1 cellular context compared by ENCODE assay signal in genomic region chr11:68270334-68271022, GRCh38.
TF ChIP-seq lines count a peak whose summit lies in the region.

No MANE protein-coding gene starts in this region.

TF ChIP-seq in SK-N-SH, 30 proteins besides CTCF, POLR2A, EP300 and RAD21 (continued from another document):
- TF ChIP-seq REST (IDR thresholded peaks at IDR 0.05; ENCODE audit: low read depth, low read length), result no peak
- TF ChIP-seq JUND (IDR thresholded peaks at IDR 0.05), result no peak
- no peak for TF ChIP-seq FOXJ3 (CRISPR knock-in tag; IDR thresholded peaks at IDR 0.05)
- TF ChIP-seq, protein P1, sequence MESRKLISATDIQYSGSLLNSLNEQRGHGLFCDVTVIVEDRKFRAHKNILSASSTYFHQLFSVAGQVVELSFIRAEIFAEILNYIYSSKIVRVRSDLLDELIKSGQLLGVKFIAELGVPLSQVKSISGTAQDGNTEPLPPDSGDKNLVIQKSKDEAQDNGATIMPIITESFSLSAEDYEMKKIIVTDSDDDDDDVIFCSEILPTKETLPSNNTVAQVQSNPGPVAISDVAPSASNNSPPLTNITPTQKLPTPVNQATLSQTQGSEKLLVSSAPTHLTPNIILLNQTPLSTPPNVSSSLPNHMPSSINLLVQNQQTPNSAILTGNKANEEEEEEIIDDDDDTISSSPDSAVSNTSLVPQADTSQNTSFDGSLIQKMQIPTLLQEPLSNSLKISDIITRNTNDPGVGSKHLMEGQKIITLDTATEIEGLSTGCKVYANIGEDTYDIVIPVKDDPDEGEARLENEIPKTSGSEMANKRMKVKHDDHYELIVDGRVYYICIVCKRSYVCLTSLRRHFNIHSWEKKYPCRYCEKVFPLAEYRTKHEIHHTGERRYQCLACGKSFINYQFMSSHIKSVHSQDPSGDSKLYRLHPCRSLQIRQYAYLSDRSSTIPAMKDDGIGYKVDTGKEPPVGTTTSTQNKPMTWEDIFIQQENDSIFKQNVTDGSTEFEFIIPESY (IDR thresholded peaks at IDR 0.05; ENCODE audit: borderline replicate concordance, low read depth), result no peak
- TF ChIP-seq TEAD4 (IDR thresholded peaks at IDR 0.05; ENCODE audit: borderline replicate concordance, insufficient read depth), result no peak
